ENCODE assay signal across 3 cellular contexts in the genomic region with DNA sequence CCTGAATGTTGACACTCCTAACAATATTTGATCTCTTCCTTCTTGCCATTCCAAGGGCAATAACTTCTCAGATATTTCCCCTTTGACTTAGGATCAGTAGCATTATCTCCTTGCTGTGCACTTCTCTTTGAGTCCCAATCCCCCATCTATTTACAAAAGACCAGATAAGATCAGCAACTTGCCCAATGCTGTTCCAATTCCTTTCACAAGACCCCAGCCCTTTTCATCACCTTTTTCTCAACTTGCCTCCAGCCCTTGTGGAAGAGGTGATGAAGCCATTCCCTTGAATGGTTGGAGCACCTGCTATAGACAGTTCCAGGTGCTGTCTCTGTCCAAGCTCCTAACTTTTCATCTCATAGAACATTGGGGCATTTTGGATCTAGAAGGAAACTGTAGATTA.
"Had no signal": no experiment of that assay in that cellular context is flagged by ENCODE, and none has a peak within 500 bp of the region (broad histone marks: within the 10 kb centered on the region; RNA-seq: fewer than 3 reads in every experiment).

No MANE protein-coding gene starts in this region.

- DNase-seq: GDM1, GF-D8 had no signal

- H3K4me3 ChIP-seq: GM12878 had no signal

- ATAC-seq: GM12878 had no signal
